Comparison of ENCODE assay signal across 17 cellular contexts in genomic region chr9:80556631-80557030, GRCh38.
DNase-seq lines count a peak whose midpoint lies in the region; ATAC-seq, FAIRE-seq and TF ChIP-seq lines count a peak whose summit lies in the region.
"Had no signal": no experiment of that assay in that cellular context is flagged by ENCODE, and none has a peak within 500 bp of the region (broad histone marks: within the 10 kb centered on the region; RNA-seq: fewer than 3 reads in every experiment).

No MANE protein-coding gene starts in this region.

- no TSS peak for BruUV-seq in MCF 10A (replicated peaks; lab: Mats Ljungman, UMichigan)

- H3K4me1 ChIP-seq in breast epithelium (no peaks in the 10 kb centered on the region), small intestine (ENCODE audit: control insufficient read depth in 2 of 2, insufficient read depth in 1 of 2, low read depth in 1 of 2, low read length in 1 of 2) (no peaks in the 10 kb centered on the region)

- TF ChIP-seq CTCF in MCF 10A (IDR thresholded peaks at IDR 0.05; ENCODE audit: unreplicated experiment), result no peak
- no peak for TF ChIP-seq CTCF in breast epithelium (IDR thresholded peaks at IDR 0.05)
- TF ChIP-seq CTCF in cardiac fibroblast (IDR thresholded peaks at IDR 0.05; ENCODE audit: low read depth, low read length), result no peak

- H3K27ac Mint-ChIP-seq in MCF 10A (ENCODE audit: low read depth, unreplicated experiment), result peak overlapping the region; percentile 53
- H3K27ac Mint-ChIP-seq: CD8-positive, alpha-beta T cell; H9 had no signal

- no peak overlapping the region for H3K27ac ChIP-seq in breast epithelium
- H3K27ac ChIP-seq in small intestine (ENCODE audit: low read depth in 1 of 2, low read length in 1 of 2), result no peak overlapping the region
- H3K27ac ChIP-seq: 22Rv1 had no signal

- no peaks in the 10 kb centered on the region for H3K36me3 ChIP-seq in breast epithelium
- H3K36me3 ChIP-seq in small intestine (ENCODE audit: control insufficient read depth in 2 of 2, insufficient read depth in 2 of 2, low read length in 2 of 2), result no peaks in the 10 kb centered on the region

- H3K36me3 Mint-ChIP-seq in MCF 10A (ENCODE audit: insufficient read depth, unreplicated experiment), result no peaks in the 10 kb centered on the region
- H3K36me3 Mint-ChIP-seq: CD8-positive, alpha-beta T cell had no signal

- peak overlapping the region; percentile 3 for H3K4me3 Mint-ChIP-seq in MCF 10A (ENCODE audit: unreplicated experiment)
- H3K4me3 Mint-ChIP-seq: CD8-positive, alpha-beta T cell; H9 had no signal

- H3K27me3 ChIP-seq in breast epithelium (no peaks in the 10 kb centered on the region), small intestine (ENCODE audit: control insufficient read depth in 2 of 2, insufficient read depth in 2 of 2, low read length in 2 of 2) (no peaks in the 10 kb centered on the region)

- H3K4me3 ChIP-seq in breast epithelium (no peak overlapping the region), cardiac fibroblast (replicated peaks in 1 of 2; ENCODE audit: low read depth in 2 of 2, low read length in 2 of 2) (no peak overlapping the region), small intestine (ENCODE audit: low read depth in 1 of 2, low read length in 2 of 2) (no peak overlapping the region)

- no peak for ATAC-seq in HG03520 (IDR thresholded peaks at IDR 0.05; ENCODE audit: unreplicated experiment)
- ATAC-seq: CD8-positive, alpha-beta T cell had no signal

- peak; percentile 79 for DNase-seq in MCF 10A (ENCODE audit: unreplicated experiment)
- DNase-seq in breast epithelium (ENCODE audit: low spot score in 2 of 2), result no peak
- peak; percentile 38 to 82 for DNase-seq in cardiac fibroblast (ENCODE audit: low read depth in 2 of 2)
- DNase-seq in fibroblast of the conjunctiva (ENCODE audit: low read depth), result peak; percentile 49
- DNase-seq in D341Med (ENCODE audit: low spot score), result no peak
- DNase-seq in small intestine, result no peak
- no peak for DNase-seq in inferior parietal cortex (ENCODE audit: extremely low spot score)
- DNase-seq: CD8-positive, alpha-beta T cell; DMS79 treated with DMSO at 0.1 percent for 48 hours; H9; MV-4-11; NCI-H1436 treated with DMSO at 0.1 percent for 48 hours; NCI-H2029 treated with DMSO at 0.1 percent for 48 hours; NCI-H748 treated with DMSO at 0.1 percent for 48 hours had no signal

- POLR2A ChIA-PET in MCF 10A (lab: Yijun Ruan, JAX), result interaction anchor here (0.6 to 1.1 kb wide), 5 partner anchors 16 to 1187 kb away, joined by 3 to 4 read pairs (median 3); no protein-coding TSS in a partner anchor

- CTCF ChIA-PET in MCF 10A (lab: Yijun Ruan, JAX), result interaction anchor here (0.6 kb wide), 1 partner anchor 1026 kb away, joined by 3 read pairs; no protein-coding TSS in a partner anchor

- intact Hi-C loops in MCF 10A (cut with micrococcal nuclease), result no loop called here
- intact Hi-C loops in breast epithelium (cut with DNase I; ENCODE audit: low total_unique reads), result loop anchor here (5.0 kb wide), 1 partner anchor 1209 kb away; no protein-coding TSS in a partner anchor

- H3K9me3 ChIP-seq in breast epithelium (no peaks in the 10 kb centered on the region), small intestine (ENCODE audit: control insufficient read depth, low read depth) (no peaks in the 10 kb centered on the region)

- no peaks in the 10 kb centered on the region for H3K9me3 Mint-ChIP-seq in MCF 10A (ENCODE audit: unreplicated experiment)
- H3K9me3 Mint-ChIP-seq: CD8-positive, alpha-beta T cell; H9 had no signal

- TF ChIP-seq POLR2A in breast epithelium (IDR thresholded peaks at IDR 0.05), result no peak

- H3K27me3 Mint-ChIP-seq in MCF 10A (ENCODE audit: insufficient read depth, unreplicated experiment), result no peaks in the 10 kb centered on the region

- H3K4me1 Mint-ChIP-seq in MCF 10A (ENCODE audit: insufficient read depth, unreplicated experiment), result peaks cover 44% of the 10 kb centered on the region
- H3K4me1 Mint-ChIP-seq: H9 had no signal

- FAIRE-seq in small intestine (lab: Jason Lieb, UNC), result no peak
- FAIRE-seq: G401.6 had no signal

Comparison
In these comparisons a context has a peak if more than half of its experiments do, and no peak if none do; other contexts are left out.
1. DNase-seq: peak in MCF 10A (single experiment), cardiac fibroblast (2 of 2) and fibroblast of the conjunctiva (single experiment); none in breast epithelium (0 of 2), D341Med (single experiment), small intestine (single experiment) and inferior parietal cortex (single experiment).